ENCODE assay signal across 18 cellular contexts in the genomic region with DNA sequence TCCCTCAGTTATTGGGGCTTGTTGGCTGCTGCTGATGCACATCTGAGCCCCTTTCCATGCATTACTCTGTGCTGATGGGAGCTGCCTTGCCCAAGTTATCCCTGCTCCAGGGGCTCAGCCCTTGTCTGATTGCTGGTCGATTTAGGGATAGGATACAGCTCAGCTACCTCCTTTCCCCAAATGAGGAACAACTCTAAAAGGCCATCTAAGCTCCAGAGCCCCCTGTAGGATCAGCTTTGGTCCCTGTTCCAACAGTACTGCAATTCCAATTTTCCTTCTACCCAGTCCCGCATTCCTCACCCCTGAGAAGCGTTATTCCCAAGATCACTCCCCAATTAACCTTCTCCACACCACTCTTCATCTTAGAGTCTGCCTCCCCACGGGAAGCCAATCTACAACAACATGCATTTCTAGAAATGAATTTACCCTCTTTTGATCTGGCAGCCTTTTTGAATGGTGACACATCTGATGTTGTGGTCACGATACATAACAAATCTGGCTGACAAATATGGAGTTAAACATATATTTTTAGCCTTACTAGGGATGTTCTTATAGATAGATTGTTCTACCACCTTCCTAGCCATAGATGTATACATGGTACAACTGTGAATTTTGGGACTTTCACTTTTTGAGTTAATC.
"Had no signal": no experiment of that assay in that cellular context is flagged by ENCODE, and none has a peak within 500 bp of the region (broad histone marks: within the 10 kb centered on the region; RNA-seq: fewer than 3 reads in every experiment).

No MANE protein-coding gene starts in this region.

- H3K4me3 ChIP-seq: esophagus squamous epithelium, mucosa of descending colon, pancreas, smooth muscle cell, vagina had no signal

- ATAC-seq: left ventricle myocardium superior; mucosa of descending colon; naive thymus-derived CD4-positive, alpha-beta T cell; sciatic nerve; stimulated activated naive B cell treated with anti-CD40 and anti-IgM and Interleukin-4, amounts not matched to agents 10 μg/mL and 1 μg/mL and 100 μg/mL, for 72 hours had no signal

- H3K9me3 Mint-ChIP-seq: memory B cell; naive thymus-derived CD4-positive, alpha-beta T cell; stimulated activated naive B cell treated with anti-CD40 and anti-IgM and Interleukin-4, amounts not matched to agents 10 μg/mL and 1 μg/mL and 100 μg/mL, for 72 hours had no signal

- H3K36me3 Mint-ChIP-seq: memory B cell; stimulated activated naive B cell treated with anti-CD40 and anti-IgM and Interleukin-4, amounts not matched to agents 10 μg/mL and 1 μg/mL and 100 μg/mL, for 72 hours had no signal

- H3K9me2 ChIP-seq: SK-N-SH had no signal

- H3K27ac Mint-ChIP-seq: memory B cell; stimulated activated naive B cell treated with anti-CD40 and anti-IgM and Interleukin-4, amounts not matched to agents 10 μg/mL and 1 μg/mL and 100 μg/mL, for 72 hours had no signal

- H3K27ac ChIP-seq: pancreas, vagina had no signal

- DNase-seq: activated CD4-positive, alpha-beta T cell treated with anti-CD3 and anti-CD28 coated beads, Interleukin-2, amount 50 U/mL, for 4 hours; activated effector memory CD4-positive, alpha-beta T cell treated with Interleukin-2 at 50 U/mL for 16 hours; activated naive CD4-positive, alpha-beta T cell treated with anti-CD3 and anti-CD28 coated beads, Interleukin-2, amount 50 U/mL, for 16 hours; dermis blood vessel endothelial cell; effector memory CD4-positive, alpha-beta T cell; esophagus squamous epithelium; left ventricle myocardium superior; mucosa of descending colon; naive thymus-derived CD4-positive, alpha-beta T cell; pancreas; SK-N-SH; stimulated activated CD4-positive, alpha-beta T cell treated with anti-CD3 and anti-CD28 coated beads, Interleukin-4, amount 100 ng/mL, for 24 hours; stimulated activated naive B cell treated with anti-CD40 and anti-IgM and Interleukin-4, amounts not matched to agents 10 μg/mL and 1 μg/mL and 100 μg/mL, for 72 hours; trophoblast cell had no signal

- H3K27me3 Mint-ChIP-seq: memory B cell; stimulated activated naive B cell treated with anti-CD40 and anti-IgM and Interleukin-4, amounts not matched to agents 10 μg/mL and 1 μg/mL and 100 μg/mL, for 72 hours had no signal

- H3K4me3 Mint-ChIP-seq: memory B cell; naive thymus-derived CD4-positive, alpha-beta T cell; stimulated activated naive B cell treated with anti-CD40 and anti-IgM and Interleukin-4, amounts not matched to agents 10 μg/mL and 1 μg/mL and 100 μg/mL, for 72 hours had no signal

- H3K27me3 ChIP-seq: esophagus squamous epithelium, pancreas, vagina had no signal

- H3K4me2 ChIP-seq: SK-N-SH, smooth muscle cell had no signal

- H3K4me1 Mint-ChIP-seq: memory B cell had no signal
